2 cellular contexts compared by ENCODE assay signal in the genomic region with DNA sequence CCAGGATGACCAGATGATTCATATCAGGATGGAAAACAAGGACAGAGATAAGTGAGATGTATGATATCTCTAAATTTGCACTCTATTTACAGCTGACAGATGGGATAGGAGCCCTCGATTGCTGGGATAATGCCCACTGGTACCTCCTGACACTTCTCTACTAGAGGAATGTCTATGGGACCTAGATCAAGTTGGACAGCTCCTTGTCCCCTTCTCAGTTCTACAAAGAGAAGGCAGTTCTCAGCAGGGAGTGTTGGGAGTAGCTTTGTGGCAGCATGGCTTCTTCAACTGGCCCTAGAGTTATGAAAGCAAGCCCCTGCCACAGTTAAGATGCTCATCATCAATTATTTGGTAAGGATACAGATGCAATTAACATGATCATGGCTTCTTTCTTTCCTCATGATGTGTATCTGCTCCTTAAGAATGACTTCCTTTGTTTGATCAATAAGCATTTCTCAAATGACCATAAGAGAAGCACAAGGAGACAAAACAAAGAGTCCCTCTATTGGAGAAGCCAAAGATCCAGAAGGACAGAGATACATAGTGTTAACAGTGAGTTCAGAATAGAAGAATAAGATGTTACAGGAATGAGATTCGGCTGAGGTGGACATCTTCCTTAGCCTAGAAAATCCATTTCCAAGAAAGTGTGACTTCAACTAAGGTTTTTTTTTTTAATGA.
TF ChIP-seq lines count a peak whose summit lies in the region.

No MANE protein-coding gene starts in this region.

TF ChIP-seq in IMR-90, 13 proteins besides CTCF, POLR2A, EP300 and RAD21 (continued from another document):
- no peak for TF ChIP-seq USF2 (IDR thresholded peaks at IDR 0.05; ENCODE audit: low read depth, low read length)
- no peak for TF ChIP-seq MXI1 (IDR thresholded peaks at IDR 0.05; ENCODE audit: borderline replicate concordance, low read depth, low read length)
- TF ChIP-seq SMC3 (IDR thresholded peaks at IDR 0.05; ENCODE audit: low read depth, low read length): no peak
- no peak for TF ChIP-seq BHLHE40 (IDR thresholded peaks at IDR 0.05; ENCODE audit: low read depth, low read length)
- no peak for TF ChIP-seq RFX5 (IDR thresholded peaks at IDR 0.05; ENCODE audit: low read depth, low read length)
- TF ChIP-seq FOS (IDR thresholded peaks at IDR 0.05; ENCODE audit: low read depth, low read length): no peak
- TF ChIP-seq CHD1 (IDR thresholded peaks at IDR 0.05; ENCODE audit: low read depth, low read length): no peak
- no peak for TF ChIP-seq MAFK (IDR thresholded peaks at IDR 0.05; ENCODE audit: low read depth, low read length)
- TF ChIP-seq MAZ (IDR thresholded peaks at IDR 0.05; ENCODE audit: borderline replicate concordance, low read depth, low read length): no peak
- TF ChIP-seq RCOR1 (IDR thresholded peaks at IDR 0.05; ENCODE audit: insufficient replicate concordance, low read length): no peak
- TF ChIP-seq ELK1 (IDR thresholded peaks at IDR 0.05; ENCODE audit: borderline replicate concordance, low read depth, low read length): no peak

TF ChIP-seq in GM12878, 131 proteins besides CTCF, POLR2A, EP300 and RAD21 (continued from another document):
- TF ChIP-seq, protein P1, sequence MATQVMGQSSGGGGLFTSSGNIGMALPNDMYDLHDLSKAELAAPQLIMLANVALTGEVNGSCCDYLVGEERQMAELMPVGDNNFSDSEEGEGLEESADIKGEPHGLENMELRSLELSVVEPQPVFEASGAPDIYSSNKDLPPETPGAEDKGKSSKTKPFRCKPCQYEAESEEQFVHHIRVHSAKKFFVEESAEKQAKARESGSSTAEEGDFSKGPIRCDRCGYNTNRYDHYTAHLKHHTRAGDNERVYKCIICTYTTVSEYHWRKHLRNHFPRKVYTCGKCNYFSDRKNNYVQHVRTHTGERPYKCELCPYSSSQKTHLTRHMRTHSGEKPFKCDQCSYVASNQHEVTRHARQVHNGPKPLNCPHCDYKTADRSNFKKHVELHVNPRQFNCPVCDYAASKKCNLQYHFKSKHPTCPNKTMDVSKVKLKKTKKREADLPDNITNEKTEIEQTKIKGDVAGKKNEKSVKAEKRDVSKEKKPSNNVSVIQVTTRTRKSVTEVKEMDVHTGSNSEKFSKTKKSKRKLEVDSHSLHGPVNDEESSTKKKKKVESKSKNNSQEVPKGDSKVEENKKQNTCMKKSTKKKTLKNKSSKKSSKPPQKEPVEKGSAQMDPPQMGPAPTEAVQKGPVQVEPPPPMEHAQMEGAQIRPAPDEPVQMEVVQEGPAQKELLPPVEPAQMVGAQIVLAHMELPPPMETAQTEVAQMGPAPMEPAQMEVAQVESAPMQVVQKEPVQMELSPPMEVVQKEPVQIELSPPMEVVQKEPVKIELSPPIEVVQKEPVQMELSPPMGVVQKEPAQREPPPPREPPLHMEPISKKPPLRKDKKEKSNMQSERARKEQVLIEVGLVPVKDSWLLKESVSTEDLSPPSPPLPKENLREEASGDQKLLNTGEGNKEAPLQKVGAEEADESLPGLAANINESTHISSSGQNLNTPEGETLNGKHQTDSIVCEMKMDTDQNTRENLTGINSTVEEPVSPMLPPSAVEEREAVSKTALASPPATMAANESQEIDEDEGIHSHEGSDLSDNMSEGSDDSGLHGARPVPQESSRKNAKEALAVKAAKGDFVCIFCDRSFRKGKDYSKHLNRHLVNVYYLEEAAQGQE (IDR thresholded peaks at IDR 0.05; ENCODE audit: low read depth, low read length): 0 out of 2 replicates have a peak, but pooled peaks have one; percentile 53
